Comparison of ENCODE assay signal across 13 cellular contexts in genomic region chrX:19065535-19065934, GRCh38. TPM values are rescaled to one million over a fixed set of nuclear protein-coding genes. Genes with fewer than 3 reads are reported as not detected.
"Had no signal": no experiment of that assay in that cellular context is flagged by ENCODE, and none has a peak within 500 bp of the region (broad histone marks: within the 10 kb centered on the region; RNA-seq: fewer than 3 reads in every experiment).

No MANE protein-coding gene starts in this region.

- H3K4me1 Mint-ChIP-seq: activated CD4-positive, alpha-beta memory T cell treated with anti-CD3 and anti-CD28 coated beads, Interleukin-2, amount 10 ng/mL, durations not matched to agents 7 days and 5 days; endodermal cell; immature natural killer cell; natural killer cell had no signal

- H3K4me3 Mint-ChIP-seq: activated CD4-positive, alpha-beta memory T cell treated with anti-CD3 and anti-CD28 coated beads, Interleukin-2, amount 10 ng/mL, durations not matched to agents 7 days and 5 days; activated T-cell treated with anti-CD3 and anti-CD28 coated beads, Interleukin-2, amount 50 U/mL, for 4 hours; endodermal cell; immature natural killer cell; natural killer cell had no signal

- ATAC-seq: activated naive CD4-positive, alpha-beta T cell treated with anti-CD3 and anti-CD28 coated beads, Interleukin-2, amount 50 U/mL, for 72 hours; activated T-cell treated with anti-CD3 and anti-CD28 coated beads, Interleukin-2, amount 50 U/mL, for 4 hours; natural killer cell had no signal

- H3K27me3 Mint-ChIP-seq: activated CD4-positive, alpha-beta memory T cell treated with anti-CD3 and anti-CD28 coated beads, Interleukin-2, amount 10 ng/mL, durations not matched to agents 7 days and 5 days had no signal

- H3K9me3 Mint-ChIP-seq: activated CD4-positive, alpha-beta memory T cell treated with anti-CD3 and anti-CD28 coated beads, Interleukin-2, amount 10 ng/mL, durations not matched to agents 7 days and 5 days; activated naive CD4-positive, alpha-beta T cell treated with anti-CD3 and anti-CD28 coated beads, Interleukin-2, amount 50 U/mL, for 72 hours; activated T-cell treated with anti-CD3 and anti-CD28 coated beads, Interleukin-2, amount 50 U/mL, for 4 hours; immature natural killer cell; natural killer cell had no signal

- H3K36me3 Mint-ChIP-seq: activated naive CD4-positive, alpha-beta T cell treated with anti-CD3 and anti-CD28 coated beads, Interleukin-2, amount 50 U/mL, for 72 hours; immature natural killer cell; natural killer cell had no signal

- DNase-seq: activated CD4-positive, alpha-beta memory T cell treated with anti-CD3 and anti-CD28 coated beads, Interleukin-2, amount 10 ng/mL, durations not matched to agents 7 days and 5 days; activated CD4-positive, alpha-beta T cell treated with anti-CD3 and anti-CD28 coated beads for 4 hours; activated gamma-delta T cell; activated T-cell treated with anti-CD3 and anti-CD28 coated beads, Interleukin-2, amount 50 U/mL, for 4 hours; dorsolateral prefrontal cortex; endodermal cell; head of caudate nucleus; immature natural killer cell; mesendoderm; natural killer cell; stimulated activated CD4-positive, alpha-beta T cell treated with anti-CD3 and anti-CD28 coated beads, Interleukin-1b, Interleukin-23, amount 100 ng/mL, for 48 hours; thyroid gland had no signal

- H3K27ac Mint-ChIP-seq: activated CD4-positive, alpha-beta memory T cell treated with anti-CD3 and anti-CD28 coated beads, Interleukin-2, amount 10 ng/mL, durations not matched to agents 7 days and 5 days; activated naive CD4-positive, alpha-beta T cell treated with anti-CD3 and anti-CD28 coated beads, Interleukin-2, amount 50 U/mL, for 72 hours; endodermal cell; immature natural killer cell; natural killer cell had no signal

RNA-seq across cellular contexts. Expression of gene ADGRG2, which starts 56.7 kb away (rescaled TPM):
- total RNA-seq: activated CD4-positive, alpha-beta memory T cell treated with anti-CD3 and anti-CD28 coated beads, Interleukin-2, amount 10 ng/mL, durations not matched to agents 7 days and 5 days; activated naive CD4-positive, alpha-beta T cell treated with anti-CD3 and anti-CD28 coated beads, Interleukin-2, amount 50 U/mL, for 72 hours; activated T-cell treated with anti-CD3 and anti-CD28 coated beads, Interleukin-2, amount 50 U/mL, for 4 hours; natural killer cell had no signal
